12 cellular contexts compared by ENCODE assay signal in genomic region chr6:124854338-124854922, GRCh38.
A peak's percentile ranks its signal among the peaks of the same experiment; 100 is the strongest.
DNase-seq lines count a peak whose midpoint lies in the region; ATAC-seq, FAIRE-seq and TF ChIP-seq lines count a peak whose summit lies in the region.
"Had no signal": no experiment of that assay in that cellular context is flagged by ENCODE, and none has a peak within 500 bp of the region (broad histone marks: within the 10 kb centered on the region; RNA-seq: fewer than 3 reads in every experiment).

No MANE protein-coding gene starts in this region.

- intact Hi-C loops in kidney (cut with DNase I) (no loop called here), left colon (cut with DNase I, micrococcal nuclease) (loop anchor here in 1 of 2 donors (10.0 kb wide), 1 partner anchor 1050 kb away; the partner anchor contains the start of gene NKAIN2)

- no peaks in the 10 kb centered on the region for H3K9me3 ChIP-seq in kidney (ENCODE audit: control insufficient read depth in 1 of 2, low read length in 2 of 2)
- H3K9me3 ChIP-seq: upper lobe of left lung had no signal

- H3K9ac ChIP-seq in kidney (ENCODE audit: low read length in 2 of 2): no peak overlapping the region

- no peak for ATAC-seq in HG02840 (IDR thresholded peaks at IDR 0.05; ENCODE audit: low FRiP score, unreplicated experiment)
- ATAC-seq in HG02973 (IDR thresholded peaks at IDR 0.05; ENCODE audit: unreplicated experiment): no peak
- ATAC-seq in left colon: no peak

- DNase-seq in DMS 273 (lab: John Stamatoyannopoulos, UW; ENCODE audit: unreplicated experiment) (peak; percentile 13), HT-29 (ENCODE audit: low spot score) (peak; percentile 7), SK-MEL-5 (ENCODE audit: low read depth, low spot score) (peak; percentile 30), kidney (no peak), HTR-8/SVneo (ENCODE audit: insufficient read length, low spot score) (no peak), left colon (no peak)
- DNase-seq: mesendoderm; RPMI8226; stimulated activated CD4-positive, alpha-beta T cell treated with anti-CD3 and anti-CD28 coated beads, Interleukin-1b, Interleukin-23, amount 100 ng/mL, for 48 hours; upper lobe of left lung had no signal

- peak; percentile 94 for FAIRE-seq in kidney (lab: Jason Lieb, UNC)
- no peak for FAIRE-seq in HTR-8/SVneo (lab: Jason Lieb, UNC)

- H3K36me3 ChIP-seq in kidney (ENCODE audit: control insufficient read depth in 1 of 2, insufficient read depth in 2 of 2, low read length in 2 of 2): no peaks in the 10 kb centered on the region
- H3K36me3 ChIP-seq: upper lobe of left lung had no signal

- H3K4me3 ChIP-seq in kidney (ENCODE audit: low read length in 2 of 2): no peak overlapping the region
- H3K4me3 ChIP-seq: upper lobe of left lung had no signal

- in situ Hi-C loops in SK-MEL-5 (cut with HindIII; ENCODE audit: low pct_unique_long_range_greater_than_20kb, low sequenced_read_pairs): no loop called here

- H3K27ac ChIP-seq in kidney (ENCODE audit: low read depth in 2 of 2, low read length in 2 of 2): no peak overlapping the region
- H3K27ac ChIP-seq: upper lobe of left lung had no signal

- TF ChIP-seq CTCF in kidney (IDR thresholded peaks at IDR 0.05; ENCODE audit: borderline replicate concordance, extremely low read depth, insufficient read depth): no peak

- H3K4me1 ChIP-seq in kidney (ENCODE audit: control insufficient read depth in 1 of 2, insufficient read depth in 1 of 2, low read depth in 1 of 2, low read length in 2 of 2): no peaks in the 10 kb centered on the region
- H3K4me1 ChIP-seq: upper lobe of left lung had no signal

Comparison
In these comparisons a context has a peak if more than half of its experiments do, and no peak if none do; other contexts are left out.
1. DNase-seq: peak in DMS 273 (single experiment), HT-29 (single experiment) and SK-MEL-5 (single experiment); none in kidney (single experiment), HTR-8/SVneo (single experiment) and left colon (0 of 2).